Comparison of ENCODE assay signal across 1 cellular context in genomic region chr16:8953064-8953463, GRCh38.
TF ChIP-seq lines count a peak whose summit lies in the region.

No MANE protein-coding gene starts in this region.

TF ChIP-seq in H1, 55 proteins besides CTCF, POLR2A, EP300 and RAD21 (continued from another document):
- no peak for TF ChIP-seq JUND (IDR thresholded peaks at IDR 0.05; ENCODE audit: low read length)
- TF ChIP-seq PHF8 (conservative IDR thresholded peaks at IDR 0.05; ENCODE audit: low read depth, low read length) = no peak
- TF ChIP-seq JUN (IDR thresholded peaks at IDR 0.05; ENCODE audit: low read depth, low read length) = no peak
- no peak for TF ChIP-seq SIN3A (conservative IDR thresholded peaks at IDR 0.05 in 1 of 2, IDR thresholded peaks at IDR 0.05 in 1 of 2; ENCODE audit: low read depth in 1 of 2, low read length in 2 of 2)
- TF ChIP-seq SUZ12 (IDR thresholded peaks at IDR 0.05; ENCODE audit: low read length) = no peak
- TF ChIP-seq BRCA1 (IDR thresholded peaks at IDR 0.05; ENCODE audit: low read depth, low read length) = no peak
- no peak for TF ChIP-seq NRF1 (IDR thresholded peaks at IDR 0.05; ENCODE audit: low read depth, low read length)
- TF ChIP-seq CEBPB (IDR thresholded peaks at IDR 0.05; ENCODE audit: low read depth, low read length) = no peak
- TF ChIP-seq KDM5A (IDR thresholded peaks at IDR 0.05; ENCODE audit: low read length) = no peak
- TF ChIP-seq POLR2AphosphoS5 (IDR thresholded peaks at IDR 0.05; ENCODE audit: low read depth, low read length) = no peak
- no peak for TF ChIP-seq TAF7 (optimal IDR thresholded peaks at IDR 0.05; ENCODE audit: borderline replicate concordance, low read depth, low read length)
- TF ChIP-seq KDM4A (IDR thresholded peaks at IDR 0.05; ENCODE audit: low read depth, low read length, severe bottlenecking) = no peak
- no peak for TF ChIP-seq SP2 (IDR thresholded peaks at IDR 0.05; ENCODE audit: low read length)
